ENCODE assay signal across 16 cellular contexts in genomic region chr9:129422843-129423700, GRCh38.
DNase-seq lines count a peak whose midpoint lies in the region; ATAC-seq, FAIRE-seq and TF ChIP-seq lines count a peak whose summit lies in the region.
"Had no signal": no experiment of that assay in that cellular context is flagged by ENCODE, and none has a peak within 500 bp of the region (broad histone marks: within the 10 kb centered on the region; RNA-seq: fewer than 3 reads in every experiment).

No MANE protein-coding gene starts in this region.

- no peaks in the 10 kb centered on the region for H3K9me3 ChIP-seq in CD8-positive, alpha-beta T cell (ENCODE audit: low read length)
- H3K9me3 ChIP-seq in endothelial cell of umbilical vein (replicated peaks; ENCODE audit: control insufficient read depth, insufficient read depth, low read length) = no peaks in the 10 kb centered on the region
- no peaks in the 10 kb centered on the region for H3K9me3 ChIP-seq in endodermal cell (ENCODE audit: control insufficient read depth, low read length)
- H3K9me3 ChIP-seq: pancreas, Peyer's patch, testis had no signal

- H4K20me1 ChIP-seq in endothelial cell of umbilical vein (replicated peaks; ENCODE audit: control insufficient read depth, extremely low read depth, insufficient read depth, low read length) = no peaks in the 10 kb centered on the region

- no peak for TF ChIP-seq POLR2A in endothelial cell of umbilical vein (IDR thresholded peaks at IDR 0.05; ENCODE audit: low read depth, low read length)

- 73 to 86% methylated on average over 5 to 18 of the region's 18 CpGs for WGBS in endodermal cell (ENCODE audit: insufficient coverage in 1 of 2, insufficient read length in 1 of 2), 2 experiments

- POLR2A ChIA-PET in CD8-positive, alpha-beta T cell (lab: Charles Lee) = no interaction called here
- POLR2A ChIA-PET in endothelial cell of umbilical vein (lab: Charles Lee) = no interaction called here

- intact Hi-C loops in CD8-positive, alpha-beta T cell (cut with DNase I, micrococcal nuclease) = no loop called here
- intact Hi-C loops in endothelial cell of umbilical vein (cut with micrococcal nuclease) = no loop called here
- intact Hi-C loops in natural killer cell (cut with micrococcal nuclease) = no loop called here

- H3K9me3 Mint-ChIP-seq in CD8-positive, alpha-beta T cell = no peaks in the 10 kb centered on the region
- H3K9me3 Mint-ChIP-seq in natural killer cell = no peaks in the 10 kb centered on the region
- no peaks in the 10 kb centered on the region for H3K9me3 Mint-ChIP-seq in endodermal cell

- H3K27ac ChIP-seq in CD8-positive, alpha-beta T cell (ENCODE audit: low read depth, low read length) = no peak overlapping the region
- H3K27ac ChIP-seq in endothelial cell of umbilical vein (ENCODE audit: insufficient read depth, low read depth, low read length) (no peak overlapping the region), endodermal cell (ENCODE audit: low read depth, low read length) (no peak overlapping the region)
- H3K27ac ChIP-seq: pancreas, testis had no signal

- peaks cover 15% of the 10 kb centered on the region for H3K4me1 ChIP-seq in CD8-positive, alpha-beta T cell (ENCODE audit: insufficient read depth, low read length)
- peaks cover 3% of the 10 kb centered on the region for H3K4me1 ChIP-seq in endothelial cell of umbilical vein (ENCODE audit: control insufficient read depth, extremely low read depth, insufficient read depth, low read length)
- no peaks in the 10 kb centered on the region for H3K4me1 ChIP-seq in endodermal cell (ENCODE audit: control insufficient read depth, insufficient read depth, low read length)
- H3K4me1 ChIP-seq: pancreas had no signal

- H3K4me2 ChIP-seq in endothelial cell of umbilical vein (ENCODE audit: insufficient read depth, low read length) = no peak overlapping the region

- H3K9me1 ChIP-seq in endothelial cell of umbilical vein (replicated peaks; ENCODE audit: control insufficient read depth, extremely low read depth, insufficient read depth, low read length) = no peaks in the 10 kb centered on the region

- peak; percentile 42 for ATAC-seq in CD8-positive, alpha-beta T cell
- peak; percentile 69 to 82 (median 79) for ATAC-seq in natural killer cell
- ATAC-seq in GM21786 (IDR thresholded peaks at IDR 0.05; ENCODE audit: unreplicated experiment) = no peak
- ATAC-seq: activated CD4-positive, CD25-positive, alpha-beta regulatory T cell treated with anti-CD3 and anti-CD28 coated beads, Interleukin-2, amount 50 U/mL, for 24 hours had no signal

- no peak overlapping the region for H3K9ac ChIP-seq in endothelial cell of umbilical vein (replicated peaks; ENCODE audit: extremely low read depth, insufficient read depth, low read length)
- no peak overlapping the region for H3K9ac ChIP-seq in endodermal cell (ENCODE audit: extremely low read depth, low read length, poor library complexity, severe bottlenecking)

- H3K27me3 ChIP-seq in CD8-positive, alpha-beta T cell (ENCODE audit: insufficient read depth, low read length) = no peaks in the 10 kb centered on the region
- H3K27me3 ChIP-seq in endothelial cell of umbilical vein (ENCODE audit: control insufficient read depth in 2 of 2, insufficient read depth in 2 of 2, low read length in 2 of 2) (no peaks in the 10 kb centered on the region), endodermal cell (ENCODE audit: control insufficient read depth, insufficient read depth, low read length, poor library complexity, severe bottlenecking) (no peaks in the 10 kb centered on the region)
- H3K27me3 ChIP-seq: pancreas, Peyer's patch, testis had no signal

- no peaks in the 10 kb centered on the region for H3K36me3 Mint-ChIP-seq in CD8-positive, alpha-beta T cell
- H3K36me3 Mint-ChIP-seq in natural killer cell (no peaks in the 10 kb centered on the region), endodermal cell (ENCODE audit: low read depth) (no peaks in the 10 kb centered on the region)
- H3K36me3 Mint-ChIP-seq: IgD-negative memory B cell had no signal

- TF ChIP-seq CTCF in CD8-positive, alpha-beta T cell (IDR thresholded peaks at IDR 0.05) = no peak
- TF ChIP-seq CTCF in endothelial cell of umbilical vein (IDR thresholded peaks at IDR 0.05; ENCODE audit: extremely low read depth in 1 of 2, insufficient read depth in 1 of 2, low read depth in 1 of 2, low read length in 2 of 2) (no peak), natural killer cell (IDR thresholded peaks at IDR 0.05) (no peak), endodermal cell (conservative IDR thresholded peaks at IDR 0.05) (no peak)

- FAIRE-seq in endothelial cell of umbilical vein (lab: Jason Lieb, UNC) = peak; percentile 15
- FAIRE-seq: pancreas had no signal

- CTCF ChIA-PET in CD8-positive, alpha-beta T cell (lab: Charles Lee) = interaction anchor here (0.8 kb wide), 1 partner anchor 34 kb away, joined by 3 read pairs; no protein-coding TSS in a partner anchor
- CTCF ChIA-PET in endothelial cell of umbilical vein (lab: Charles Lee) = interaction anchor here (0.6 to 1.2 kb wide), 6 partner anchors 9 to 291 kb away, joined by 3 to 6 read pairs (median 3); no protein-coding TSS in a partner anchor

- H3K36me3 ChIP-seq in CD8-positive, alpha-beta T cell (ENCODE audit: insufficient read depth, low read length) = no peaks in the 10 kb centered on the region
- H3K36me3 ChIP-seq in endothelial cell of umbilical vein (ENCODE audit: control insufficient read depth in 2 of 2, extremely low read depth in 1 of 2, insufficient read depth in 2 of 2, low read length in 2 of 2) (no peaks in the 10 kb centered on the region), endodermal cell (ENCODE audit: control insufficient read depth, insufficient read depth, low read length) (no peaks in the 10 kb centered on the region)
- H3K36me3 ChIP-seq: pancreas, Peyer's patch had no signal

- no TSS peak for BruUV-seq in endothelial cell of umbilical vein (replicated peaks; lab: Mats Ljungman, UMichigan)

- no peak overlapping the region for H3K27ac Mint-ChIP-seq in CD8-positive, alpha-beta T cell
- H3K27ac Mint-ChIP-seq in natural killer cell (peak overlapping the region; percentile 58 to 81), endodermal cell (no peak overlapping the region)

- dilution Hi-C loops in endothelial cell of umbilical vein (cut with MboI; ENCODE audit: extremely low pct_ligation_motif_present, low sequenced_read_pairs) = no loop called here

- no peak overlapping the region for H3K4me3 ChIP-seq in CD8-positive, alpha-beta T cell (ENCODE audit: low read depth, low read length)
- H3K4me3 ChIP-seq in endothelial cell of umbilical vein (replicated peaks in 1 of 3; ENCODE audit: insufficient read depth in 1 of 3, low read depth in 1 of 3, low read length in 3 of 3) (no peak overlapping the region), endodermal cell (ENCODE audit: low read length) (no peak overlapping the region)
- H3K4me3 ChIP-seq: pancreas, Peyer's patch, testis had no signal

- no peaks in the 10 kb centered on the region for H3K79me2 ChIP-seq in endothelial cell of umbilical vein (ENCODE audit: control insufficient read depth, insufficient read depth, low read length)

- no peak for DNase-seq in CD8-positive, alpha-beta T cell
- DNase-seq in M059J (ENCODE audit: low read depth) (peak; percentile 28), endothelial cell of umbilical vein (ENCODE audit: low read depth, low spot score) (peak; percentile 36), natural killer cell (no peak), kidney tubule cell (ENCODE audit: low spot score) (no peak), endodermal cell (no peak), pons (ENCODE audit: low spot score) (no peak)
- DNase-seq: DMS79 treated with DMSO at 0.1 percent for 48 hours; effector CD8-positive, alpha-beta T cell; NCI-H2029 treated with DMSO at 0.1 percent for 48 hours; pancreas; testis had no signal

- no peaks in the 10 kb centered on the region for H3K27me3 Mint-ChIP-seq in CD8-positive, alpha-beta T cell (ENCODE audit: low read depth)
- H3K27me3 Mint-ChIP-seq in natural killer cell (ENCODE audit: low read depth in 2 of 2) (peaks cover 0 to 6% of the 10 kb centered on the region in 2 donors), endodermal cell (ENCODE audit: insufficient read depth) (peaks cover 16% of the 10 kb centered on the region)
- H3K27me3 Mint-ChIP-seq: IgD-negative memory B cell had no signal

- no peak overlapping the region for H3K4me3 Mint-ChIP-seq in CD8-positive, alpha-beta T cell
- H3K4me3 Mint-ChIP-seq in natural killer cell (no peak overlapping the region), endodermal cell (no peak overlapping the region)
- H3K4me3 Mint-ChIP-seq: IgD-negative memory B cell had no signal

- H2AFZ ChIP-seq in endothelial cell of umbilical vein (ENCODE audit: low read depth, low read length) = peak overlapping the region; percentile 63

- H3K4me1 Mint-ChIP-seq in CD8-positive, alpha-beta T cell (ENCODE audit: low read depth) = peaks cover 16% of the 10 kb centered on the region
- H3K4me1 Mint-ChIP-seq in natural killer cell (peaks cover 15 to 24% of the 10 kb centered on the region in 2 donors), endodermal cell (no peaks in the 10 kb centered on the region)

TF ChIP-seq in endothelial cell of umbilical vein, 7 proteins besides CTCF, POLR2A, EP300 and RAD21:
- TF ChIP-seq MYC (IDR thresholded peaks at IDR 0.05; ENCODE audit: low read depth, low read length) (no peak), MAX (IDR thresholded peaks at IDR 0.05; ENCODE audit: insufficient read depth, insufficient read length) (no peak), JUN (IDR thresholded peaks at IDR 0.05; ENCODE audit: borderline replicate concordance, insufficient read depth, insufficient read length, low read depth) (no peak), GATA2 (IDR thresholded peaks at IDR 0.05; ENCODE audit: insufficient read depth, insufficient read length, low read depth, low read length) (no peak), FOS (IDR thresholded peaks at IDR 0.05; ENCODE audit: borderline replicate concordance, insufficient read depth, low read length) (no peak), POLR2AphosphoS5 (IDR thresholded peaks at IDR 0.05; ENCODE audit: insufficient read depth, low read depth, low read length) (no peak), EZH2 (IDR thresholded peaks at IDR 0.05; ENCODE audit: borderline replicate concordance, low read depth, low read length, severe bottlenecking) (no peak)

Comparison
In these comparisons a context has a peak if more than half of its experiments do, and no peak if none do; other contexts are left out.
1. DNase-seq: peak in M059J (single experiment) and endothelial cell of umbilical vein (single experiment); none in CD8-positive, alpha-beta T cell (0 of 7), natural killer cell (single experiment), kidney tubule cell (single experiment), endodermal cell (single experiment) and pons (single experiment).
2. H3K27ac Mint-ChIP-seq: peak in natural killer cell (2 of 2); none in CD8-positive, alpha-beta T cell (single experiment) and endodermal cell (single experiment).